10 cellular contexts compared by ENCODE assay signal in the genomic region with DNA sequence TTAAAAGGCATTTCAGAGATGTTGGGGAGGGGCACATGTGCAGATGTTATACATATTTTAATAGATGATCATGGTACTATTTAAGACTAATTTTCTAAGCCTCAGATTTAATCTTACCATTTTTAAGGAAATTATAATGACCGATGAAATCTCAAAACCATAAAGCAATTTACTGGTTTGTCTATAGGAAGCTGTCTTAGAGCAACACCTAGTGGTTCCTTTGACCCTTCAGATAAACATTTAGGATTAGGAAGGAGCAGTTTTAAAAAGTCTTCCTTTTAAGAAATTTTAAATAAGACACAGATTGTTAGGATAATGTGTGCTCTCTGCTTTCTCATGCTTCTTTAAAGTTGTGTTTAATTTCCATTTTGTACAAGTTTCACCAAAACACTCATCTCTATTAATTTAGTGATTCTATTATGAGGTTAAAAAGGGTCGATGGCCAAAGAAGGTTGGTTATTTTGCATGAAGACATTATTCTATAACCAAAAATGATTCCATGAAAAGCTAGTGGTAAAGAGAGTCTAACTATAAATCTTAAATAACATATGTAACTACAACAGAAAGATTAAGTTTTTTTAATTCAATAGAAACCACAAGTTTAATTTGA.
DNase-seq lines count a peak whose midpoint lies in the region; ATAC-seq and TF ChIP-seq lines count a peak whose summit lies in the region.
"Had no signal": no experiment of that assay in that cellular context is flagged by ENCODE, and none has a peak within 500 bp of the region (broad histone marks: within the 10 kb centered on the region; RNA-seq: fewer than 3 reads in every experiment).

No MANE protein-coding gene starts in this region.

- H3K4me3 ChIP-seq in lower lobe of right lung, result no peak overlapping the region
- H3K4me3 ChIP-seq: sigmoid colon had no signal

- CTCF ChIA-PET in GM10248 (lab: Yijun Ruan, JAX), result interaction anchor here (3.4 kb wide), 1 partner anchor 16 kb away, joined by 11 read pairs; no protein-coding TSS in a partner anchor

- H3K27me3 ChIP-seq in lower lobe of right lung (ENCODE audit: low read depth), result no peaks in the 10 kb centered on the region

- POLR2A ChIA-PET in GM10248 (lab: Yijun Ruan, JAX), result no interaction called here

- no peak overlapping the region for H3K27ac ChIP-seq in lower lobe of right lung
- H3K27ac ChIP-seq: sigmoid colon had no signal

- ATAC-seq in lower lobe of right lung, result no peak
- no peak for ATAC-seq in HG03432 (IDR thresholded peaks at IDR 0.05; ENCODE audit: unreplicated experiment)
- ATAC-seq in GM19351 (IDR thresholded peaks at IDR 0.05; ENCODE audit: unreplicated experiment), result no peak
- ATAC-seq in GM18502 (IDR thresholded peaks at IDR 0.05; ENCODE audit: poor library complexity, unreplicated experiment), result no peak

- no peak for DNase-seq in GM10248 (ENCODE audit: extremely low spot score)
- peak; percentile 1 for DNase-seq in LHCN-M2 (ENCODE audit: low read depth)
- DNase-seq in SW480 (ENCODE audit: low spot score), result peak; percentile 23
- no peak for DNase-seq in lower lobe of right lung
- DNase-seq: activated CD4-positive, alpha-beta T cell treated with anti-CD3 and anti-CD28 coated beads, Interleukin-2, amount 50 U/mL, for 4 hours; NCI-H1436 treated with DMSO at 0.1 percent for 48 hours; sigmoid colon had no signal

- intact Hi-C loops in lower lobe of right lung (cut with DNase I), result no loop called here

- H3K9me3 ChIP-seq in lower lobe of right lung, result no peaks in the 10 kb centered on the region
- H3K9me3 ChIP-seq: sigmoid colon had no signal

- no peaks in the 10 kb centered on the region for H3K36me3 ChIP-seq in lower lobe of right lung
- H3K36me3 ChIP-seq: sigmoid colon had no signal

- TF ChIP-seq CTCF in GM10248 (IDR thresholded peaks at IDR 0.05; ENCODE audit: control extremely low read depth, extremely low read depth, low read depth, missing control alignments) (peak; percentile 32), lower lobe of right lung (IDR thresholded peaks at IDR 0.05) (peak; percentile 36)

- H3K4me1 ChIP-seq in lower lobe of right lung, result no peaks in the 10 kb centered on the region
- H3K4me1 ChIP-seq: sigmoid colon had no signal

Comparison
In these comparisons a context has a peak if more than half of its experiments do, and no peak if none do; other contexts are left out.
1. DNase-seq: peak in LHCN-M2 (single experiment) and SW480 (single experiment); none in GM10248 (single experiment) and lower lobe of right lung (single experiment).